In genomic region chr1:209774592-209774991, GRCh38 we compare ENCODE assay signal across 14 cellular contexts.
DNase-seq lines count a peak whose midpoint lies in the region; ATAC-seq lines count a peak whose summit lies in the region.
"Had no signal": no experiment of that assay in that cellular context is flagged by ENCODE, and none has a peak within 500 bp of the region (broad histone marks: within the 10 kb centered on the region; RNA-seq: fewer than 3 reads in every experiment).

No MANE protein-coding gene starts in this region.

- H3K27ac Mint-ChIP-seq in T-helper 2 cell treated with Interferon-gamma antibody and Interleukin-4, amounts not matched to agents 5 μg/mL and 100 μg/mL, for 36 hours: peak overlapping the region; percentile 59
- peak overlapping the region; percentile 56 for H3K27ac Mint-ChIP-seq in memory B cell

- no peaks in the 10 kb centered on the region for H3K27me3 Mint-ChIP-seq in T-helper 2 cell treated with Interferon-gamma antibody and Interleukin-4, amounts not matched to agents 5 μg/mL and 100 μg/mL, for 36 hours (ENCODE audit: low read depth)
- H3K27me3 Mint-ChIP-seq in memory B cell: no peaks in the 10 kb centered on the region

- H3K4me1 Mint-ChIP-seq in T-helper 2 cell treated with Interferon-gamma antibody and Interleukin-4, amounts not matched to agents 5 μg/mL and 100 μg/mL, for 36 hours (ENCODE audit: low read depth): peaks cover 44% of the 10 kb centered on the region
- peaks cover 25% of the 10 kb centered on the region for H3K4me1 Mint-ChIP-seq in memory B cell

- H3K36me3 Mint-ChIP-seq in T-helper 2 cell treated with Interferon-gamma antibody and Interleukin-4, amounts not matched to agents 5 μg/mL and 100 μg/mL, for 36 hours (ENCODE audit: low read depth): peaks cover 50% of the 10 kb centered on the region
- H3K36me3 Mint-ChIP-seq in memory B cell: peaks cover 41% of the 10 kb centered on the region

- ATAC-seq in GM21515 (IDR thresholded peaks at IDR 0.05; ENCODE audit: unreplicated experiment): peak; percentile 60
- ATAC-seq in HG03442 (IDR thresholded peaks at IDR 0.05; ENCODE audit: unreplicated experiment): peak; percentile 68
- ATAC-seq in memory B cell (ENCODE audit: low read depth): peak; percentile 90
- no peak for ATAC-seq in HG02840 (IDR thresholded peaks at IDR 0.05; ENCODE audit: low FRiP score, unreplicated experiment)
- ATAC-seq: A549, heart left ventricle had no signal

- no peaks in the 10 kb centered on the region for H3K9me3 Mint-ChIP-seq in T-helper 2 cell treated with Interferon-gamma antibody and Interleukin-4, amounts not matched to agents 5 μg/mL and 100 μg/mL, for 36 hours
- H3K9me3 Mint-ChIP-seq in memory B cell: no peaks in the 10 kb centered on the region

- DNase-seq in T-helper 2 cell treated with Interferon-gamma antibody and Interleukin-4, amounts not matched to agents 5 μg/mL and 100 μg/mL, for 36 hours (ENCODE audit: low spot score): no peak
- DNase-seq in T-helper 2 cell: no peak
- DNase-seq in memory B cell (ENCODE audit: low spot score in 2 of 2): no peak
- no peak for DNase-seq in epidermal melanocyte (ENCODE audit: insufficient read length, low spot score)
- DNase-seq in kidney glomerular epithelial cell (lab: John Stamatoyannopoulos, UW): no peak
- DNase-seq: GDM1, HCEC 1CT, heart left ventricle, midbrain, NCI-H226 had no signal

- H3K4me3 Mint-ChIP-seq in T-helper 2 cell treated with Interferon-gamma antibody and Interleukin-4, amounts not matched to agents 5 μg/mL and 100 μg/mL, for 36 hours: peak overlapping the region; percentile 1
- H3K4me3 Mint-ChIP-seq in memory B cell: peak overlapping the region; percentile 82
